In the genomic region with DNA sequence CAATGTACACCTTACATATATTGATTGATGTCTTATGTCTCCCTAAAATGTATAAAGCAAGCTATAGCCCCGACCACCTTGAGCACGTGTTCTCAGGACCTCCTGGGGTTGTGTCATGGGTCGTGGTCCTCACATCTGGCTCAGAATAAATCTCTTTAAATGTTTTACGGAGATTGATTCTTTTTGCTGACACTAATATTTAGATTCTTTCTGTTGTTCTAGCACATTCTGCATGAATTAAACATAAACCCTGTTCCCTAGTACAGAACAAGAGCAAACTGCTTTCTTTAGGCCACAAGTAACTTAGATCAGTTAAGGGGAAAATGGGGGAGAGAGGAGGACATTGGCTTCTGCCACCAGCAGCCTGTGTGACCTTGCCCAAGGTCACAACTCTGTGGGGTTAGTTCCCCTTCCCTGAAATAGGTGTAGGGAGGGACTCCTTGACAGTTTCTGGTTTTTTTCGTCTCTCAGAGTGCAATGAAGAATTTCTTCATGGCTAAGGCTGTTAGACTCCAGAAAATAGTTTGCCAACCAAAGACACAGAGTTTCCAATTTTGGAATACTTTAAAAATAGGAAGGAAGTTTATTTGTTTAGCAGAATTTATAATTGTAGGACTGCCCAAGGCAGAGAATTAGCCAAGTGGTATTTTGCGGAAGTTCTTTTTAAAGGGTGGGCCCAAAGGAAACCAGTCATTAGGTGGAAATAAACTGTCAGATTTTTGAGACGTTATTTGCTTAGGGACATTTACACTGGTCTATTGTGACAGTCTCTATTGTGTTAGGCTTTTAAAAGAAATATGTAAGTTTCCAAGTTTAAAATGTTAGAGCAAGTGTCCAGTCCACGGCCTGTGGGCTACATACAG, we compare ENCODE assay signal across 11 cellular contexts. TPM values are rescaled to one million over a fixed set of nuclear protein-coding genes. Genes with fewer than 3 reads are reported as not detected.
A peak's percentile ranks its signal among the peaks of the same experiment; 100 is the strongest.
DNase-seq lines count a peak whose midpoint lies in the region; ATAC-seq and TF ChIP-seq lines count a peak whose summit lies in the region.
"Had no signal": no experiment of that assay in that cellular context is flagged by ENCODE, and none has a peak within 500 bp of the region (broad histone marks: within the 10 kb centered on the region; RNA-seq: fewer than 3 reads in every experiment).

No MANE protein-coding gene starts in this region.

- H3F3A ChIP-seq in OCI-LY1 (ENCODE audit: insufficient read depth, low read length): 0 out of 2 replicates have a peak, but pooled peaks cover 9% of the 10 kb centered on the region

- H3K4me3 ChIP-seq in OCI-LY1 (ENCODE audit: low read depth, low read length, poor library complexity, severe bottlenecking): peak overlapping the region; percentile 38
- H3K4me3 ChIP-seq in Karpas-422 (ENCODE audit: low read length): no peak overlapping the region
- H3K4me3 ChIP-seq: smooth muscle cell had no signal

- H3K27ac ChIP-seq in OCI-LY1 (ENCODE audit: low read depth, low read length, poor library complexity, severe bottlenecking): peak overlapping the region; percentile 100
- H3K27ac ChIP-seq in Karpas-422 (ENCODE audit: low read length): no peak overlapping the region

- ATAC-seq in HG03565 (IDR thresholded peaks at IDR 0.05; ENCODE audit: unreplicated experiment): no peak
- ATAC-seq in GM18858 (IDR thresholded peaks at IDR 0.05; ENCODE audit: unreplicated experiment): no peak

- TF ChIP-seq CTCF in OCI-LY1 (IDR thresholded peaks at IDR 0.05; ENCODE audit: low read length) (no peak), progenitor cell of endocrine pancreas (IDR thresholded peaks at IDR 0.05; ENCODE audit: unreplicated experiment) (no peak)

- peaks cover 6% of the 10 kb centered on the region for H3K36me3 Mint-ChIP-seq in progenitor cell of endocrine pancreas (ENCODE audit: insufficient read depth)

- H2AFZ ChIP-seq in OCI-LY1 (ENCODE audit: low read length) (no peak overlapping the region), Karpas-422 (ENCODE audit: low read length) (no peak overlapping the region)

- H3K36me3 ChIP-seq in OCI-LY1 (ENCODE audit: insufficient read depth, low read length): peaks cover 40% of the 10 kb centered on the region
- H3K36me3 ChIP-seq in Karpas-422 (ENCODE audit: insufficient read depth, low read length): no peaks in the 10 kb centered on the region

- H3K9me2 ChIP-seq in OCI-LY1 (ENCODE audit: low read depth, low read length) (no peaks in the 10 kb centered on the region), Karpas-422 (replicated peaks; ENCODE audit: insufficient read depth, low read length) (no peaks in the 10 kb centered on the region)

- H3K27me3 Mint-ChIP-seq in progenitor cell of endocrine pancreas: no peaks in the 10 kb centered on the region

- H3K4me1 Mint-ChIP-seq in progenitor cell of endocrine pancreas (ENCODE audit: low read depth): peaks cover 30% of the 10 kb centered on the region

- DNase-seq in EH (ENCODE audit: low read depth) (peak; percentile 36), globus pallidus (ENCODE audit: low spot score) (peak; percentile 17), progenitor cell of endocrine pancreas (ENCODE audit: low spot score, unreplicated experiment) (no peak), NCI-H2171 (lab: John Stamatoyannopoulos, UW) (no peak), Karpas-422 (no peak)
- DNase-seq: C1 segment of cervical spinal cord had no signal

- H3K4me1 ChIP-seq in OCI-LY1 (ENCODE audit: insufficient read depth, low read length, severe bottlenecking): peaks cover 96% of the 10 kb centered on the region
- H3K4me1 ChIP-seq in Karpas-422 (ENCODE audit: low read length): no peaks in the 10 kb centered on the region

- H3K79me2 ChIP-seq in OCI-LY1 (ENCODE audit: insufficient read depth, low read length): peaks cover 72% of the 10 kb centered on the region
- peaks cover 42% of the 10 kb centered on the region for H3K79me2 ChIP-seq in Karpas-422 (ENCODE audit: low read length)

- H3K9me3 ChIP-seq in OCI-LY1 (ENCODE audit: low read length): no peaks in the 10 kb centered on the region
- H3K9me3 ChIP-seq in Karpas-422 (ENCODE audit: low read length): no peaks in the 10 kb centered on the region

- peak overlapping the region; percentile 56 for H3K27ac Mint-ChIP-seq in progenitor cell of endocrine pancreas

- H4K20me1 ChIP-seq in OCI-LY1 (ENCODE audit: insufficient read depth, low read length) (no peaks in the 10 kb centered on the region), Karpas-422 (ENCODE audit: insufficient read depth, low read depth, low read length) (no peaks in the 10 kb centered on the region)

- peaks cover 4% of the 10 kb centered on the region for H3K9me3 Mint-ChIP-seq in progenitor cell of endocrine pancreas (ENCODE audit: low read depth)

- H3K4me2 ChIP-seq in OCI-LY1 (ENCODE audit: low read length): peak overlapping the region; percentile 68
- H3K4me2 ChIP-seq in Karpas-422 (ENCODE audit: low read depth, low read length, poor library complexity, severe bottlenecking): no peak overlapping the region
- H3K4me2 ChIP-seq: smooth muscle cell had no signal

- H3K9ac ChIP-seq in OCI-LY1 (ENCODE audit: low read length) (peak overlapping the region; percentile 80), Karpas-422 (ENCODE audit: low read length) (no peak overlapping the region)

- no peaks in the 10 kb centered on the region for H3K27me3 ChIP-seq in OCI-LY1 (ENCODE audit: insufficient read depth, low read length)
- H3K27me3 ChIP-seq in Karpas-422 (ENCODE audit: low read length): no peaks in the 10 kb centered on the region

- no peak overlapping the region for H3K4me3 Mint-ChIP-seq in progenitor cell of endocrine pancreas (ENCODE audit: low read depth)

RNA-seq across cellular contexts. Expression of a gene that starts 29.4 kb away (rescaled TPM):
- not detected in 2 replicates for total RNA-seq in progenitor cell of endocrine pancreas
- 6.8 TPM in 1 of 2 replicates, not detected in the other for total RNA-seq in Karpas-422 (2014; rRNA removed; shearing (Covaris generic); ENCODE audit: low replicate concordance)
- total RNA-seq: RPMI7951, smooth muscle cell had no signal

Comparison
In these comparisons a context has a peak if more than half of its experiments do, and no peak if none do; other contexts are left out.
1. DNase-seq: peak in EH (single experiment) and globus pallidus (single experiment); none in progenitor cell of endocrine pancreas (single experiment), NCI-H2171 (single experiment) and Karpas-422 (single experiment).